In genomic region chr13:42875448-42876269, GRCh38 we compare ENCODE assay signal across 1 cellular context.
TF ChIP-seq lines count a peak whose summit lies in the region.

No MANE protein-coding gene starts in this region.

TF ChIP-seq in HepG2, 621 proteins besides CTCF, POLR2A, EP300 and RAD21 (continued from another document):
- TF ChIP-seq STAT6 (CRISPR knock-in tag; IDR thresholded peaks at IDR 0.05; ENCODE audit: borderline replicate concordance) (no peak), FOXM1 (CRISPR knock-in tag; IDR thresholded peaks at IDR 0.05) (no peak), MIER3 (CRISPR knock-in tag; IDR thresholded peaks at IDR 0.05; ENCODE audit: borderline replicate concordance) (no peak), GLI4 (CRISPR knock-in tag; IDR thresholded peaks at IDR 0.05; ENCODE audit: borderline replicate concordance) (no peak), ZNF138 (CRISPR knock-in tag; IDR thresholded peaks at IDR 0.05; ENCODE audit: low read depth) (no peak), ZNF556 (CRISPR knock-in tag; IDR thresholded peaks at IDR 0.05; ENCODE audit: borderline replicate concordance) (no peak), RCOR2 (CRISPR knock-in tag; IDR thresholded peaks at IDR 0.05) (no peak), DNMT3B (CRISPR knock-in tag; conservative IDR thresholded peaks at IDR 0.05) (no peak), TFE3 (CRISPR knock-in tag; IDR thresholded peaks at IDR 0.05) (no peak)
